In genomic region chr3:11271986-11272904, GRCh38 we compare ENCODE assay signal across 8 cellular contexts. TPM values are rescaled to one million over a fixed set of nuclear protein-coding genes. Genes with fewer than 3 reads are reported as not detected.
DNase-seq lines count a peak whose midpoint lies in the region; ATAC-seq, FAIRE-seq and TF ChIP-seq lines count a peak whose summit lies in the region.

TSS of gene ATG7 (plus strand) at chr3:11272397. CDS start at chr3:11298696, 26,299 bp downstream.

- H3K4me3 ChIP-seq in HUES64 (ENCODE audit: low read length) (peak within 1 kb of the TSS; percentile 96), OCI-LY1 (ENCODE audit: low read depth, low read length, poor library complexity, severe bottlenecking) (peak within 1 kb of the TSS; percentile 86)

- FAIRE-seq in endometrium (lab: Jason Lieb, UNC) = peak; percentile 61

- H3K4me1 ChIP-seq in HUES64 (ENCODE audit: insufficient read depth, low read length) (0 out of 2 replicates have a peak, but pooled peaks cover 4% of the 10 kb centered on the region), OCI-LY1 (ENCODE audit: insufficient read depth, low read length, severe bottlenecking) (peaks cover 18% of the 10 kb centered on the region)

- H3K27ac ChIP-seq in HUES64 (ENCODE audit: low read depth, low read length) (peak within 1 kb of the TSS; percentile 80), OCI-LY1 (ENCODE audit: low read depth, low read length, poor library complexity, severe bottlenecking) (peak within 1 kb of the TSS; percentile 5)

- H3K27ac Mint-ChIP-seq in mesothelial cell of epicardium = peak within 1 kb of the TSS; percentile 100

- TF ChIP-seq CTCF in OCI-LY1 (IDR thresholded peaks at IDR 0.05; ENCODE audit: low read length) (no peak), mesothelial cell of epicardium (IDR thresholded peaks at IDR 0.05; ENCODE audit: unreplicated experiment) (no peak)

- H3K79me2 ChIP-seq in OCI-LY1 (ENCODE audit: insufficient read depth, low read length) = peaks cover 21% of the 10 kb centered on the region

- peak within 1 kb of the TSS; percentile 96 for H3K9ac ChIP-seq in HUES64 (ENCODE audit: low read depth, low read length)
- peak within 1 kb of the TSS; percentile 91 for H3K9ac ChIP-seq in OCI-LY1 (ENCODE audit: low read length)

- peak within 1 kb of the TSS; percentile 73 for H3K4me2 ChIP-seq in OCI-LY1 (ENCODE audit: low read length)

- H3K9me3 ChIP-seq in HUES64 (ENCODE audit: insufficient read depth, low read depth, low read length) (no peaks in the 10 kb centered on the region), OCI-LY1 (ENCODE audit: low read length) (no peaks in the 10 kb centered on the region)

- H3K4me3 Mint-ChIP-seq in mesothelial cell of epicardium = peak within 1 kb of the TSS; percentile 97

- no peaks in the 10 kb centered on the region for H3F3A ChIP-seq in OCI-LY1 (ENCODE audit: insufficient read depth, low read length)

- H3K9me2 ChIP-seq in OCI-LY1 (ENCODE audit: low read depth, low read length) = no peaks in the 10 kb centered on the region

- peaks cover 16% of the 10 kb centered on the region for H3K36me3 Mint-ChIP-seq in mesothelial cell of epicardium

- no peaks in the 10 kb centered on the region for H3K36me3 ChIP-seq in HUES64 (ENCODE audit: insufficient read depth, low read length)
- peaks cover 15% of the 10 kb centered on the region; the same call in 1 of the 2 replicates for H3K36me3 ChIP-seq in OCI-LY1 (ENCODE audit: insufficient read depth, low read length)

- WGBS in HUES64 = 4% methylated on average over 51 of the region's 51 CpGs

- H2AFZ ChIP-seq in OCI-LY1 (ENCODE audit: low read length) = peak within 1 kb of the TSS; percentile 67

- peak; percentile 99 for DNase-seq in D341Med (ENCODE audit: low spot score)
- DNase-seq in activated CD8-positive, alpha-beta memory T cell treated with anti-CD3 and anti-CD28 coated beads, Interleukin-2, amount 50 U/mL, for 4 hours = peak; percentile 97
- peak; percentile 98 for DNase-seq in mesothelial cell of epicardium (ENCODE audit: low spot score in 2 of 2, unreplicated experiment in 2 of 2)
- DNase-seq in stimulated activated CD8-positive, alpha-beta memory T cell treated with anti-CD3 and anti-CD28 coated beads, Interleukin-15, amount 100 ng/mL, for 48 hours (ENCODE audit: low read depth in 2 of 2) = peak; percentile 96

- H3K9me3 Mint-ChIP-seq in mesothelial cell of epicardium = peaks cover 9% of the 10 kb centered on the region

- peaks cover 5% of the 10 kb centered on the region for H3K27me3 Mint-ChIP-seq in mesothelial cell of epicardium (ENCODE audit: low read depth)

- H3K27me3 ChIP-seq in HUES64 (ENCODE audit: insufficient read depth, low read length) = no peaks in the 10 kb centered on the region; the same call in 1 of the 2 replicates
- no peaks in the 10 kb centered on the region for H3K27me3 ChIP-seq in OCI-LY1 (ENCODE audit: insufficient read depth, low read length)

- H4K20me1 ChIP-seq in OCI-LY1 (ENCODE audit: insufficient read depth, low read length) = no peaks in the 10 kb centered on the region

- ATAC-seq in GM21447 (IDR thresholded peaks at IDR 0.05; ENCODE audit: unreplicated experiment) = peak; percentile 97

- H3K4me1 Mint-ChIP-seq in mesothelial cell of epicardium = peaks cover 21% of the 10 kb centered on the region

RNA-seq across cellular contexts. Expression of gene ATG7, which starts in this region (rescaled TPM):
- 15.3 TPM for polyA plus RNA-seq in HUES64 (2013, experiment 1 of 2)
- 12.9 TPM for polyA plus RNA-seq in HUES64 (2013, experiment 2 of 2)
- 35.3 to 40.3 TPM (median 37.5 TPM) in 3 replicates for total RNA-seq in mesothelial cell of epicardium

Comparison
In these comparisons a context has a peak if more than half of its experiments do, and no peak if none do; other contexts are left out.
1. Peak in every context shown above with its lines: DNase-seq, ATAC-seq, H3K4me3 ChIP-seq and H3K27ac ChIP-seq.